Comparison of ENCODE assay signal across 12 cellular contexts in genomic region chr13:113814435-113814821, GRCh38. TPM values are rescaled to one million over a fixed set of nuclear protein-coding genes. Genes with fewer than 3 reads are reported as not detected.
DNase-seq lines count a peak whose midpoint lies in the region; ATAC-seq and TF ChIP-seq lines count a peak whose summit lies in the region.
"Had no signal": no experiment of that assay in that cellular context is flagged by ENCODE, and none has a peak within 500 bp of the region (broad histone marks: within the 10 kb centered on the region; RNA-seq: fewer than 3 reads in every experiment).

No MANE protein-coding gene starts in this region.

- DNase-seq in Right ventricle myocardium inferior (ENCODE audit: missing footprints) = peak; percentile 61
- DNase-seq in left ventricle myocardium superior = no peak
- DNase-seq in WTC11 (ENCODE audit: low spot score) = no peak
- peak; percentile 59 for DNase-seq in left kidney (ENCODE audit: low read depth, low spot score)
- DNase-seq in upper lobe of right lung = peak; percentile 79
- DNase-seq in GF-D8 (lab: John Stamatoyannopoulos, UW) = no peak
- DNase-seq: activated CD4-positive, alpha-beta T cell treated with anti-CD3 and anti-CD28 coated beads, Interleukin-2, amount 10 ng/mL, durations not matched to agents 7 days and 5 days; heart right ventricle; T-helper 2 cell; trophoblast cell had no signal

- POLR2A ChIA-PET in WTC11 (lab: Charles Lee) = no interaction called here

- peaks cover 36% of the 10 kb centered on the region for H3K4me1 ChIP-seq in upper lobe of right lung

- no peaks in the 10 kb centered on the region for H3K27me3 ChIP-seq in upper lobe of right lung
- H3K27me3 ChIP-seq: heart right ventricle had no signal

- H3K9me3 ChIP-seq in upper lobe of right lung = no peaks in the 10 kb centered on the region

- H3K9me3 Mint-ChIP-seq in WTC11 = peaks cover 3% of the 10 kb centered on the region; the same call in 1 of the 2 replicates

- peak overlapping the region; percentile 68 for H3K27ac ChIP-seq in upper lobe of right lung

- TF ChIP-seq CTCF in WTC11 (IDR thresholded peaks at IDR 0.05) = no peak
- TF ChIP-seq CTCF in upper lobe of right lung (IDR thresholded peaks at IDR 0.05) = no peak

- H3K4me3 Mint-ChIP-seq in WTC11 = no peak overlapping the region

- no peaks in the 10 kb centered on the region for H3K36me3 ChIP-seq in upper lobe of right lung

- H3K4me1 Mint-ChIP-seq in WTC11 = peaks cover 6% of the 10 kb centered on the region

- H3K27ac Mint-ChIP-seq in WTC11 = peak overlapping the region; percentile 43; the same call in 1 of the 2 replicates
- H3K27ac Mint-ChIP-seq: activated CD4-positive, alpha-beta T cell treated with anti-CD3 and anti-CD28 coated beads, Interleukin-2, amount 10 ng/mL, durations not matched to agents 7 days and 5 days had no signal

- ATAC-seq in Right ventricle myocardium inferior = no peak
- ATAC-seq in left ventricle myocardium superior = no peak
- ATAC-seq in WTC11 = no peak
- ATAC-seq in upper lobe of right lung = peak; percentile 51
- ATAC-seq in GM19328 (IDR thresholded peaks at IDR 0.05; ENCODE audit: unreplicated experiment) = no peak
- no peak for ATAC-seq in GM18867 (IDR thresholded peaks at IDR 0.05; ENCODE audit: unreplicated experiment)
- ATAC-seq: heart right ventricle had no signal

- no peaks in the 10 kb centered on the region for H3K36me3 Mint-ChIP-seq in WTC11

- intact Hi-C loops in Right ventricle myocardium inferior (cut with DNase I) (no loop called here), left ventricle myocardium superior (cut with micrococcal nuclease) (no loop called here), upper lobe of right lung (cut with DNase I) (no loop called here)

- no peak overlapping the region for H3K4me3 ChIP-seq in upper lobe of right lung
- H3K4me3 ChIP-seq: heart right ventricle had no signal

- no peaks in the 10 kb centered on the region; the same call in 1 of the 2 replicates for H3K27me3 Mint-ChIP-seq in WTC11 (ENCODE audit: low read depth)
- H3K27me3 Mint-ChIP-seq: activated CD4-positive, alpha-beta T cell treated with anti-CD3 and anti-CD28 coated beads, Interleukin-2, amount 10 ng/mL, durations not matched to agents 7 days and 5 days had no signal

- CTCF ChIA-PET in WTC11 (lab: Charles Lee) = interaction anchor here (0.8 to 1.4 kb wide), 5 partner anchors 12 to 414 kb away, joined by 3 to 6 read pairs (median 3); partner anchors contain the start of gene TMEM255B

TF ChIP-seq in WTC11, 78 proteins besides CTCF, POLR2A, EP300 and RAD21 (continues in another document):
- no peak for TF ChIP-seq GTF2I (CRISPR knock-in tag; conservative IDR thresholded peaks at IDR 0.05)
- no peak for TF ChIP-seq ATF1 (CRISPR knock-in tag; IDR thresholded peaks at IDR 0.05)
- TF ChIP-seq, protein P1, sequence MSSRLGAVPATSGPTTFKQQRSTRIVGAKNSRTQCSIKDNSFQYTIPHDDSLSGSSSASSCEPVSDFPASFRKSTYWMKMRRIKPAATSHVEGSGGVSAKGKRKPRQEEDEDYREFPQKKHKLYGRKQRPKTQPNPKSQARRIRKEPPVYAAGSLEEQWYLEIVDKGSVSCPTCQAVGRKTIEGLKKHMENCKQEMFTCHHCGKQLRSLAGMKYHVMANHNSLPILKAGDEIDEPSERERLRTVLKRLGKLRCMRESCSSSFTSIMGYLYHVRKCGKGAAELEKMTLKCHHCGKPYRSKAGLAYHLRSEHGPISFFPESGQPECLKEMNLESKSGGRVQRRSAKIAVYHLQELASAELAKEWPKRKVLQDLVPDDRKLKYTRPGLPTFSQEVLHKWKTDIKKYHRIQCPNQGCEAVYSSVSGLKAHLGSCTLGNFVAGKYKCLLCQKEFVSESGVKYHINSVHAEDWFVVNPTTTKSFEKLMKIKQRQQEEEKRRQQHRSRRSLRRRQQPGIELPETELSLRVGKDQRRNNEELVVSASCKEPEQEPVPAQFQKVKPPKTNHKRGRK (CRISPR knock-in tag; IDR thresholded peaks at IDR 0.05; ENCODE audit: borderline replicate concordance) = no peak
- no peak for TF ChIP-seq TP53 (CRISPR knock-in tag; IDR thresholded peaks at IDR 0.05)
- no peak for TF ChIP-seq RORB (CRISPR knock-in tag; IDR thresholded peaks at IDR 0.05)
- no peak for TF ChIP-seq ZNF416 (CRISPR knock-in tag; IDR thresholded peaks at IDR 0.05)
- TF ChIP-seq GRHL2 (CRISPR knock-in tag; IDR thresholded peaks at IDR 0.05; ENCODE audit: insufficient replicate concordance, severe bottlenecking) = no peak
- no peak for TF ChIP-seq AFF4 (CRISPR knock-in tag; IDR thresholded peaks at IDR 0.05; ENCODE audit: borderline replicate concordance)
- TF ChIP-seq ZNF263 (CRISPR knock-in tag; IDR thresholded peaks at IDR 0.05; ENCODE audit: low read depth) = no peak
- TF ChIP-seq NFYB (CRISPR knock-in tag; conservative IDR thresholded peaks at IDR 0.05; ENCODE audit: low read depth) = no peak
- TF ChIP-seq, protein P2, sequence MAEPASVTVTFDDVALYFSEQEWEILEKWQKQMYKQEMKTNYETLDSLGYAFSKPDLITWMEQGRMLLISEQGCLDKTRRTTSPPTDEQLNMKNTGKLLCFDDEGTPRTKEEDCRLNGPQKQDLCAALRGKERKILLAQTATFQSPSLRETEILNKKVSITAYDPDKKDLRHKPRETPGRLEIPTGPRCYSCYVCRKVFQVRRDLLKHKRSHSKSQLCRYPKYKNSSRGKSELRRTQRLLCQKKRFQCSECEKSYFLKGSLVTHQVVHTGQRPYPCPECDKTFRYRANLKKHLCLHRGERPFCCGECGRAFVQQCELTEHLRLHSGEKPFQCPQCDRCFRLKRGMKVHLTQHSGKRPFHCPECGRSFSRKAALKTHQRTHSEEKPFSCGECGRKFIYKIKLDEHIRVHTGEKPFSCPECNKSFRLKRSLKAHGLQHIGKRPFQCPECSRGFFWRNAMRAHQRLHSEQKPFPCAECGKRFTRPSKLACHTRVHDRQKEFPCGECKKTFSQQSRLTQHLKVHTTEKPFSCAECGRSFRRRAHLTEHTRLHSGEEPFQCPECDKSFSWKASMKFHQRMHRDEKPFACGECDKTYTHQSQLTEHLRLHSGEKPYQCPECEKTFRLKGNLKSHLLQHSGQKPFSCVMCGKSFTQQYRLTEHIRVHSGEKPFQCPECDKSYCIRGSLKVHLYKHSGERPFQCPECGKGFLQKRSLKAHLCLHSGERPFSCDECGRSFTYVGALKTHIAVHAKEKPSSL (CRISPR knock-in tag; conservative IDR thresholded peaks at IDR 0.05) = no peak

RNA-seq across cellular contexts. Expression of gene GAS6, which starts 49.4 kb away (rescaled TPM):
- 189 TPM for total RNA-seq in Right ventricle myocardium inferior
- total RNA-seq in left ventricle myocardium superior = 210 TPM
- total RNA-seq in WTC11 (2021) = 29.4 to 33.7 TPM (median 33.7 TPM) in 3 replicates
- total RNA-seq in upper lobe of right lung = 197 TPM

RNA-seq across cellular contexts. Expression of gene TMEM255B, which starts 55.4 kb away (rescaled TPM):
- 9.8 TPM for total RNA-seq in Right ventricle myocardium inferior
- total RNA-seq in left ventricle myocardium superior = 12.1 TPM
- total RNA-seq in WTC11 (2021) = 4.7 to 5.9 TPM (median 4.8 TPM) in 3 replicates
- 43.6 TPM for total RNA-seq in upper lobe of right lung

Comparison
In these comparisons a context has a peak if more than half of its experiments do, and no peak if none do; other contexts are left out.
1. DNase-seq: peak in Right ventricle myocardium inferior (single experiment), left kidney (single experiment) and upper lobe of right lung (single experiment); none in left ventricle myocardium superior (single experiment), WTC11 (single experiment) and GF-D8 (single experiment).